Comparison of ENCODE assay signal across 15 cellular contexts in the genomic region with DNA sequence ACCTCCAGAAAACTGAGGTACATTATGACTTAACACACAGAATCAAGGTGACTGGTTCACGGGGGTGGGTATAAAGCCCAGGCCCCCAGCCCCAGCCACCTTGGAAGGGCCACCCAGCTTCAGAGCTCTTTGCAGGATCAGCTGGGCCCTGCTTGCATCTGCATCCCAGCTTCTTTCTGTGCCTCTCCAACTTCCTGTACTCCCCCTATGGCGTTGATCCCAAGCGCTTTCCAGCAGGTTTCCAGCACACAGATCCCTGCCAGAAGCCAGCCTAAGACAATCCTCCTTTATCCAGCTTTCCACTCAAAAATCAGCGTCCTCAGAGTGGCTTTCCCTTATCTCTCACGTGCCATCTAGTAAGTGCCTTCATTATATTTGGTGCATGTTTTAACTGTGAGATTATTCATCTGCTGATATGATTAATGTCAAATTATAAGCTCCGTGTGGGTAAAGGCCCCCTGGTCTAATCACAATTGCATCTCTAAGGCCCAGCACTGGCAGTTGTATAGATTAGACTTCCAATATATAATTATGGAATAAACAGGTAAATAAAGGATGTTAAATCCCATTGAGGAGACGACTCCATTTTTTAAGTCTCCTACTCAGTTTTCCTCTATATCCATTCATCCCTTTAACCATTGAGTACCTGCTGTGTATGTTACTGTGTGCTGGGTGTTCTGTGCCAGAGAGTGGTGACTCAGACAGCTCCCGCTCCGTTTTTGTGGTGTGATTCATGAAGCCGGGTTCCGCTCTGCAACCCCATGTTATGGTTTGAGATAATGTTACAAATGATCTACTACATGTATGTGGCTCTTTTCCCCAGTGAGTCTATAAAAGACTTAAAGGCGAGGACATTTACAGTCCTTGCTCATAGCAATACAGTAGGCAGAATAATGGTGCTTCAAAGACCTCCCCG.
A peak's percentile ranks its signal among the peaks of the same experiment; 100 is the strongest.
DNase-seq lines count a peak whose midpoint lies in the region; ATAC-seq and TF ChIP-seq lines count a peak whose summit lies in the region.
"Had no signal": no experiment of that assay in that cellular context is flagged by ENCODE, and none has a peak within 500 bp of the region (broad histone marks: within the 10 kb centered on the region; RNA-seq: fewer than 3 reads in every experiment).

No MANE protein-coding gene starts in this region.

- no peaks in the 10 kb centered on the region for H3K27me3 ChIP-seq in CD4-positive, alpha-beta T cell (ENCODE audit: control insufficient read depth, insufficient read depth, low read length)

- H3K27me3 Mint-ChIP-seq in brain = peaks cover 4% of the 10 kb centered on the region
- H3K27me3 Mint-ChIP-seq in CD4-positive, alpha-beta T cell = no peaks in the 10 kb centered on the region

- H3K27ac Mint-ChIP-seq in brain = peak overlapping the region in 4 of 5 experiments; percentile 32 to 75 (median 62)
- H3K27ac Mint-ChIP-seq in CD4-positive, alpha-beta T cell = no peak overlapping the region

- CTCF ChIA-PET in AG04449 (lab: Yijun Ruan, JAX) = no interaction called here
- CTCF ChIA-PET in CD4-positive, alpha-beta T cell (lab: Charles Lee) = no interaction called here

- H3K27ac ChIP-seq in CD4-positive, alpha-beta T cell (ENCODE audit: low read depth, low read length) = no peak overlapping the region

- no peak for ATAC-seq in HG03378 (IDR thresholded peaks at IDR 0.05; ENCODE audit: unreplicated experiment)
- no peak for ATAC-seq in CD4-positive, alpha-beta T cell (ENCODE audit: poor library complexity)
- ATAC-seq: left colon, Panc1 had no signal

- peaks cover 3 to 43% (median 11%) of the 10 kb centered on the region in 5 experiments for H3K9me3 Mint-ChIP-seq in brain
- peaks cover 9% of the 10 kb centered on the region for H3K9me3 Mint-ChIP-seq in CD4-positive, alpha-beta T cell

- POLR2A ChIA-PET in AG04449 (lab: Yijun Ruan, JAX) = no interaction called here
- POLR2A ChIA-PET in CD4-positive, alpha-beta T cell (lab: Charles Lee) = no interaction called here

- no peaks in the 10 kb centered on the region for H3K36me3 Mint-ChIP-seq in brain
- H3K36me3 Mint-ChIP-seq in CD4-positive, alpha-beta T cell (ENCODE audit: low read depth) = no peaks in the 10 kb centered on the region

- TF ChIP-seq CTCF in AG04449 (IDR thresholded peaks at IDR 0.05; ENCODE audit: insufficient read depth, low read length, missing control alignments) (no peak), brain (conservative IDR thresholded peaks at IDR 0.05) (no peak)
- no peak for TF ChIP-seq CTCF in CD4-positive, alpha-beta T cell (IDR thresholded peaks at IDR 0.05)

- H3K9me3 ChIP-seq in CD4-positive, alpha-beta T cell (ENCODE audit: control insufficient read depth, low read length) = no peaks in the 10 kb centered on the region

- intact Hi-C loops in CD4-positive, alpha-beta T cell (cut with DNase I, micrococcal nuclease) = no loop called here

- H3K4me3 Mint-ChIP-seq in brain = no peak overlapping the region
- H3K4me3 Mint-ChIP-seq in CD4-positive, alpha-beta T cell = no peak overlapping the region

- H3K4me3 ChIP-seq in AG04449 (ENCODE audit: low read depth, low read length) = no peak overlapping the region

- H3K4me1 Mint-ChIP-seq in brain = peaks cover 12% of the 10 kb centered on the region
- H3K4me1 Mint-ChIP-seq in CD4-positive, alpha-beta T cell (ENCODE audit: low read depth) = no peaks in the 10 kb centered on the region

- DNase-seq in AG04449 (ENCODE audit: low read depth, low spot score) = peak; percentile 24
- peak; percentile 31 for DNase-seq in NCI-H146 (lab: John Stamatoyannopoulos, UW)
- DNase-seq in kidney glomerular epithelial cell (lab: John Stamatoyannopoulos, UW) = peak; percentile 26
- DNase-seq in stimulated activated CD8-positive, alpha-beta memory T cell treated with anti-CD3 and anti-CD28 coated beads, Interleukin-4, amount 100 ng/mL, for 48 hours = no peak
- DNase-seq in stimulated activated CD4-positive, alpha-beta T cell treated with anti-CD3 and anti-CD28 coated beads, Interleukin-2, amount 100 ng/mL, for 24 hours = no peak
- DNase-seq in CD4-positive, alpha-beta T cell = no peak
- DNase-seq: activated CD4-positive, CD25-positive, alpha-beta regulatory T cell treated with anti-CD3 and anti-CD28 coated beads, Interleukin-2, amount 50 U/mL, for 72 hours; Calu3; KG1; left colon; NCI-H510A; stimulated activated CD4-positive, alpha-beta T cell treated with anti-CD3 and anti-CD28 coated beads, Interleukin-15, amount 100 ng/mL, for 24 hours had no signal

Comparison
In these comparisons a context has a peak if more than half of its experiments do, and no peak if none do; other contexts are left out.
1. DNase-seq: peak in AG04449 (single experiment), NCI-H146 (single experiment) and kidney glomerular epithelial cell (single experiment); none in stimulated activated CD8-positive, alpha-beta memory T cell treated with anti-CD3 and anti-CD28 coated beads, Interleukin-4, amount 100 ng/mL, for 48 hours (single experiment), stimulated activated CD4-positive, alpha-beta T cell treated with anti-CD3 and anti-CD28 coated beads, Interleukin-2, amount 100 ng/mL, for 24 hours (0 of 2) and CD4-positive, alpha-beta T cell (0 of 10).